ENCODE assay signal across 2 cellular contexts in genomic region chr10:43329246-43329885, GRCh38. TPM values are rescaled to one million over a fixed set of nuclear protein-coding genes. Genes with fewer than 3 reads are reported as not detected.
"Had no signal": no experiment of that assay in that cellular context is flagged by ENCODE, and none has a peak within 500 bp of the region (broad histone marks: within the 10 kb centered on the region; RNA-seq: fewer than 3 reads in every experiment).

No MANE protein-coding gene starts in this region.

RNA-seq across cellular contexts. Expression of gene FXYD4, which starts 42.1 kb away (rescaled TPM):
- total RNA-seq: G401, GM12878 had no signal
- polyA plus RNA-seq: GM12878 had no signal
